Comparison of ENCODE assay signal across 22 cellular contexts in the genomic region with DNA sequence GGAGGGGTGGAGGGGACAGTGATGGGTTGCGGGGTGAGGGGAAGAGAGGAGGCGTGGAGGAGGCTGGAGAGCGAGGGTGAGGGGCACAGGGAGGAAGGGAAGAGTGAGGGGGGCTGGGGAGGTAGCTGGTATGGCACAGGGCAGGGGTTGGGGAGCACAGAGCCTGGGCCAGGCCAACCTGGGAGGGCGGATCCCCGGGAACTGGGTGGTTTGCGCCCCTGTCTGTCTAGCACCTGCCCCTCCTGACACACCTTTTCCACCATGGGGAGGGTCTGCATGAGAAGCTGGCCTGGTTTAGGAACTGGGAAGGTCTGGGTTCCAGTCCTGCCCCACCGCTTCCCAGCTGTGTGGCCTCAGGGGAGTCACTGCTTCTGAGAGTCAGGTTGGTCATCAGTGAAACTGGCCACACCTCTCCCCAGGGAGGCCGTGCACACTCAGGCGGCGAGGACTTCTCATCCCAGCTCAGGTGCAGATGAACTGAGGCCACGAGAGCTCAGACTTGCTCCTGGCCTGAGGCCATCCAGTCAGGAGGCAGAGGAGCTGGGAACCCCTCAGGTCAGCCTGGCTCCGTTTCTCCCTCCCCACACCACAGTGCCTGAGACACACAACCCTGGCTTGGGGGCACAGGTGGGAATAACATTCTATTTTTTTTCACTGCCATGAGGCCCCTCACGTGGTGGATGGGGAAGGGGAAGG.
"Had no signal": no experiment of that assay in that cellular context is flagged by ENCODE, and none has a peak within 500 bp of the region (broad histone marks: within the 10 kb centered on the region; RNA-seq: fewer than 3 reads in every experiment).

No MANE protein-coding gene starts in this region.

- H3K27me3 Mint-ChIP-seq: activated naive CD4-positive, alpha-beta T cell treated with anti-CD3 and anti-CD28 coated beads, Interleukin-2, amount 10 ng/mL, durations not matched to agents 7 days and 5 days had no signal

- ATAC-seq: body of pancreas; left lung; natural killer cell; psoas muscle; stimulated activated naive B cell treated with anti-CD40 and anti-IgM and Interleukin-4, amounts not matched to agents 10 μg/mL and 1 μg/mL and 100 μg/mL, for 72 hours; WTC11 had no signal

- H3K4me3 ChIP-seq: body of pancreas, cardiac muscle cell, left lung, ovary, psoas muscle, right atrium auricular region, skin epidermis had no signal

- H3K4me3 Mint-ChIP-seq: activated naive CD4-positive, alpha-beta T cell treated with anti-CD3 and anti-CD28 coated beads, Interleukin-2, amount 10 ng/mL, durations not matched to agents 7 days and 5 days; natural killer cell; stimulated activated naive B cell treated with anti-CD40 and anti-IgM and Interleukin-4, amounts not matched to agents 10 μg/mL and 1 μg/mL and 100 μg/mL, for 72 hours; WTC11 had no signal

- H3K27ac ChIP-seq: body of pancreas, cardiac muscle cell, left lung, ovary, psoas muscle, right atrium auricular region, skin epidermis had no signal

- DNase-seq: activated CD4-positive, alpha-beta T cell treated with anti-CD3 and anti-CD28 coated beads for 4 hours; activated CD4-positive, alpha-beta T cell treated with anti-CD3 and anti-CD28 coated beads, Interleukin-2, amount 50 U/mL, for 48 hours; activated naive CD4-positive, alpha-beta T cell treated with anti-CD3 and anti-CD28 coated beads, Interleukin-2, amount 10 ng/mL, durations not matched to agents 7 days and 5 days; activated T-cell treated with anti-CD3 and anti-CD28 coated beads, Interleukin-2, amount 50 U/mL, for 48 hours; anterior cingulate cortex; body of pancreas; dermis blood vessel endothelial cell; effector CD8-positive, alpha-beta T cell; foreskin melanocyte; kidney glomerular epithelial cell; mammary epithelial cell; midbrain; natural killer cell; psoas muscle; stimulated activated naive B cell treated with anti-CD40 and anti-IgM and Interleukin-4, amounts not matched to agents 10 μg/mL and 1 μg/mL and 100 μg/mL, for 72 hours; T-helper 9 cell had no signal

- H3K4me1 Mint-ChIP-seq: activated naive CD4-positive, alpha-beta T cell treated with anti-CD3 and anti-CD28 coated beads, Interleukin-2, amount 10 ng/mL, durations not matched to agents 7 days and 5 days; natural killer cell; stimulated activated naive B cell treated with anti-CD40 and anti-IgM and Interleukin-4, amounts not matched to agents 10 μg/mL and 1 μg/mL and 100 μg/mL, for 72 hours; WTC11 had no signal

- H3K27ac Mint-ChIP-seq: activated naive CD4-positive, alpha-beta T cell treated with anti-CD3 and anti-CD28 coated beads, Interleukin-2, amount 10 ng/mL, durations not matched to agents 7 days and 5 days; natural killer cell; stimulated activated naive B cell treated with anti-CD40 and anti-IgM and Interleukin-4, amounts not matched to agents 10 μg/mL and 1 μg/mL and 100 μg/mL, for 72 hours; WTC11 had no signal
